8 cellular contexts compared by ENCODE assay signal in genomic region chr16:11560701-11561439, GRCh38. TPM values are rescaled to one million over a fixed set of nuclear protein-coding genes. Genes with fewer than 3 reads are reported as not detected.
DNase-seq lines count a peak whose midpoint lies in the region; ATAC-seq and TF ChIP-seq lines count a peak whose summit lies in the region.

No MANE protein-coding gene starts in this region.

- H3K9me3 ChIP-seq in CD8-positive, alpha-beta T cell (ENCODE audit: low read length) = no peaks in the 10 kb centered on the region

- peaks cover 84% of the 10 kb centered on the region for H3K4me1 Mint-ChIP-seq in CD8-positive, alpha-beta T cell (ENCODE audit: low read depth)
- H3K4me1 Mint-ChIP-seq in activated CD4-positive, alpha-beta T cell treated with anti-CD3 and anti-CD28 coated beads, Interleukin-2, amount 10 ng/mL, durations not matched to agents 7 days and 5 days = peaks cover 86% of the 10 kb centered on the region
- peaks cover 64% of the 10 kb centered on the region for H3K4me1 Mint-ChIP-seq in osteocyte (ENCODE audit: unreplicated experiment)

- no peaks in the 10 kb centered on the region for H3K27me3 Mint-ChIP-seq in CD8-positive, alpha-beta T cell (ENCODE audit: low read depth)
- H3K27me3 Mint-ChIP-seq in activated CD4-positive, alpha-beta T cell treated with anti-CD3 and anti-CD28 coated beads, Interleukin-2, amount 10 ng/mL, durations not matched to agents 7 days and 5 days = no peaks in the 10 kb centered on the region
- no peaks in the 10 kb centered on the region for H3K27me3 Mint-ChIP-seq in osteocyte (ENCODE audit: unreplicated experiment)

- H3K36me3 Mint-ChIP-seq in CD8-positive, alpha-beta T cell = peaks cover 52% of the 10 kb centered on the region
- H3K36me3 Mint-ChIP-seq in activated CD4-positive, alpha-beta T cell treated with anti-CD3 and anti-CD28 coated beads, Interleukin-2, amount 10 ng/mL, durations not matched to agents 7 days and 5 days (ENCODE audit: low read depth) = peaks cover 54% of the 10 kb centered on the region
- peaks cover 17% of the 10 kb centered on the region for H3K36me3 Mint-ChIP-seq in osteocyte (ENCODE audit: unreplicated experiment)

- CTCF ChIA-PET in CD8-positive, alpha-beta T cell (lab: Charles Lee) = interaction anchor here (1.0 to 5.6 kb wide), 5 partner anchors 26 to 81 kb away, joined by 3 to 25 read pairs (median 11); partner anchors contain the start of gene LITAF
- CTCF ChIA-PET in activated CD4-positive, alpha-beta T cell treated with anti-CD3 and anti-CD28 coated beads, Interleukin-2, amount 10 ng/mL, durations not matched to agents 7 days and 5 days (lab: Charles Lee) = interaction anchor here (0.6 to 2.1 kb wide), 4 partner anchors 23 to 154 kb away, joined by 3 to 8 read pairs (median 3); no protein-coding TSS in a partner anchor

- intact Hi-C loops in CD8-positive, alpha-beta T cell (cut with DNase I, micrococcal nuclease) = loop anchor here (1.0 to 2.0 kb wide), 7 partner anchors 9 to 236 kb away; partner anchors contain the start of gene ZC3H7A (in 1 of the 2)

- no peaks in the 10 kb centered on the region for H3K27me3 ChIP-seq in CD8-positive, alpha-beta T cell (ENCODE audit: insufficient read depth, low read length)

- H3K4me3 Mint-ChIP-seq in CD8-positive, alpha-beta T cell = peak overlapping the region; percentile 83
- H3K4me3 Mint-ChIP-seq in activated CD4-positive, alpha-beta T cell treated with anti-CD3 and anti-CD28 coated beads, Interleukin-2, amount 10 ng/mL, durations not matched to agents 7 days and 5 days = peak overlapping the region; percentile 81
- peak overlapping the region; percentile 47 for H3K4me3 Mint-ChIP-seq in osteocyte (ENCODE audit: unreplicated experiment)

- ATAC-seq in CD8-positive, alpha-beta T cell = peak; percentile 82
- no peak for ATAC-seq in GM21367 (IDR thresholded peaks at IDR 0.05; ENCODE audit: unreplicated experiment)
- no peak for ATAC-seq in HG02798 (IDR thresholded peaks at IDR 0.05; ENCODE audit: poor library complexity, unreplicated experiment)

- peak overlapping the region; percentile 90 for H3K27ac ChIP-seq in CD8-positive, alpha-beta T cell (ENCODE audit: low read depth, low read length)

- POLR2A ChIA-PET in CD8-positive, alpha-beta T cell (lab: Charles Lee) = interaction anchor here (0.7 to 2.5 kb wide), 13 partner anchors 12 to 109 kb away, joined by 3 to 15 read pairs (median 4); partner anchors contain the start of genes LITAF and SNN
- POLR2A ChIA-PET in activated CD4-positive, alpha-beta T cell treated with anti-CD3 and anti-CD28 coated beads, Interleukin-2, amount 10 ng/mL, durations not matched to agents 7 days and 5 days (lab: Charles Lee) = no interaction called here

- peak overlapping the region; percentile 42 for H3K4me3 ChIP-seq in CD8-positive, alpha-beta T cell (ENCODE audit: low read depth, low read length)

- peaks cover 83% of the 10 kb centered on the region for H3K4me1 ChIP-seq in CD8-positive, alpha-beta T cell (ENCODE audit: insufficient read depth, low read length)

- peak; percentile 55 to 90 (median 71) for DNase-seq in CD8-positive, alpha-beta T cell
- peak; percentile 81 for DNase-seq in activated CD4-positive, alpha-beta T cell treated with anti-CD3 and anti-CD28 coated beads, Interleukin-2, amount 10 ng/mL, durations not matched to agents 7 days and 5 days
- peak; percentile 45 for DNase-seq in effector CD8-positive, alpha-beta T cell (lab: John Stamatoyannopoulos, UW)
- DNase-seq in osteocyte (ENCODE audit: extremely low spot score, unreplicated experiment) (no peak), GM03348 (ENCODE audit: low spot score) (no peak), NCI-H2081 (lab: John Stamatoyannopoulos, UW) (no peak)

- H3K27ac Mint-ChIP-seq in CD8-positive, alpha-beta T cell = peak overlapping the region; percentile 99
- peak overlapping the region; percentile 99 for H3K27ac Mint-ChIP-seq in activated CD4-positive, alpha-beta T cell treated with anti-CD3 and anti-CD28 coated beads, Interleukin-2, amount 10 ng/mL, durations not matched to agents 7 days and 5 days
- H3K27ac Mint-ChIP-seq in osteocyte (ENCODE audit: unreplicated experiment) = peak overlapping the region; percentile 95

- H3K36me3 ChIP-seq in CD8-positive, alpha-beta T cell (ENCODE audit: insufficient read depth, low read length) = peaks cover 8% of the 10 kb centered on the region

- TF ChIP-seq CTCF in CD8-positive, alpha-beta T cell (IDR thresholded peaks at IDR 0.05) = no peak
- TF ChIP-seq CTCF in osteocyte (IDR thresholded peaks at IDR 0.05) = no peak

- no peaks in the 10 kb centered on the region for H3K9me3 Mint-ChIP-seq in CD8-positive, alpha-beta T cell
- peaks cover 10% of the 10 kb centered on the region for H3K9me3 Mint-ChIP-seq in activated CD4-positive, alpha-beta T cell treated with anti-CD3 and anti-CD28 coated beads, Interleukin-2, amount 10 ng/mL, durations not matched to agents 7 days and 5 days
- H3K9me3 Mint-ChIP-seq in osteocyte (ENCODE audit: unreplicated experiment) = peaks cover 6% of the 10 kb centered on the region

RNA-seq across cellular contexts. Expression of gene LITAF, which starts 25.8 kb away (rescaled TPM):
- 100 to 1,000 TPM; 543 TPM for total RNA-seq in CD8-positive, alpha-beta T cell
- total RNA-seq in activated CD4-positive, alpha-beta T cell treated with anti-CD3 and anti-CD28 coated beads, Interleukin-2, amount 10 ng/mL, durations not matched to agents 7 days and 5 days = 100 to 1,000 TPM; 133 to 141 TPM
- total RNA-seq in osteocyte = 179 and 189 TPM in 2 replicates

Comparison
In these comparisons a context has a peak if more than half of its experiments do, and no peak if none do; other contexts are left out.
1. DNase-seq: peak in CD8-positive, alpha-beta T cell (7 of 7), activated CD4-positive, alpha-beta T cell treated with anti-CD3 and anti-CD28 coated beads, Interleukin-2, amount 10 ng/mL, durations not matched to agents 7 days and 5 days (single experiment) and effector CD8-positive, alpha-beta T cell (single experiment); none in osteocyte (single experiment), GM03348 (single experiment) and NCI-H2081 (0 of 2).
2. Peak in every context shown above with its lines, with median percentiles within 50 percentile points of each other: H3K27ac Mint-ChIP-seq and H3K4me3 Mint-ChIP-seq.